In the genomic region with DNA sequence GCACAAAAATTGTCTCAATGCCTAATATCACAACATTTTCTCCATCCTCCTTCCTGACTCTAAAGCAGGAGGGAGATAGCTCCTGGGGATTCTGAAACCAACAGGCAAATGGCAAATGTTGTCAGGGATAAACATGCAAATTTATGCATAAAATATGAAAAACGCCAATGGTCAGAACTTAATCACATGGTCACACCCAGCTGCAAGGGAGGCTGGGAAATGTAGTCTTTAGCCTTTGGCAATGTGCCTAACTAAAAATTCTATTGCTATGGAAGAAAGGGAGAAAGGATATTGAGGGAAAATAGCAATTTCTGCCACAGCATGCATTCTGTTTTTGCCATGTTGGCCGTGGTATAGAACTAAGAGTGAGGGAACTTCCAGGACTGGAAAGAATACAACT, we compare ENCODE assay signal across 1 cellular context.
TF ChIP-seq lines count a peak whose summit lies in the region.

No MANE protein-coding gene starts in this region.

TF ChIP-seq in K562, 482 proteins besides CTCF, POLR2A, EP300 and RAD21:
- no peak for TF ChIP-seq PCBP1 (IDR thresholded peaks at IDR 0.05; ENCODE audit: low read depth, low read length, poor library complexity, severe bottlenecking)
- no peak for TF ChIP-seq NEUROD1 (IDR thresholded peaks at IDR 0.05; ENCODE audit: borderline replicate concordance, low read depth, low read length, partially characterized antibody)
- no peak for TF ChIP-seq ATF1 (CRISPR knock-in tag; IDR thresholded peaks at IDR 0.05)
- TF ChIP-seq ATF1 (tag; IDR thresholded peaks at IDR 0.05), result 0 out of 2 replicates have a peak, but pooled peaks have one; percentile 15
- no peak for TF ChIP-seq E2F8 (IDR thresholded peaks at IDR 0.05; ENCODE audit: low read depth, partially characterized antibody)
- no peak for TF ChIP-seq IRF1 (CRISPR knock-in tag; IDR thresholded peaks at IDR 0.05; ENCODE audit: borderline replicate concordance)
- TF ChIP-seq CREM (IDR thresholded peaks at IDR 0.05; ENCODE audit: low read depth), result 0 out of 2 replicates have a peak, but pooled peaks have one; percentile 21
- no peak for TF ChIP-seq ZNF347 (CRISPR knock-in tag; IDR thresholded peaks at IDR 0.05; ENCODE audit: low read depth)
- TF ChIP-seq USF1 (CRISPR knock-in tag; IDR thresholded peaks at IDR 0.05), result peak; percentile 84
- TF ChIP-seq AFF1 (IDR thresholded peaks at IDR 0.05; ENCODE audit: low read depth in 1 of 2, partially characterized antibody in 2 of 2), result peak in 1 of 2 experiments; percentile 52
- no peak for TF ChIP-seq ARID4B (CRISPR knock-in tag; IDR thresholded peaks at IDR 0.05)
- peak; percentile 76 for TF ChIP-seq RAD51 (IDR thresholded peaks at IDR 0.05; ENCODE audit: borderline replicate concordance, low read depth)
- no peak for TF ChIP-seq ERF (CRISPR knock-in tag; IDR thresholded peaks at IDR 0.05)
- peak; percentile 93 for TF ChIP-seq NFIC (IDR thresholded peaks at IDR 0.05)
- TF ChIP-seq, protein P1, sequence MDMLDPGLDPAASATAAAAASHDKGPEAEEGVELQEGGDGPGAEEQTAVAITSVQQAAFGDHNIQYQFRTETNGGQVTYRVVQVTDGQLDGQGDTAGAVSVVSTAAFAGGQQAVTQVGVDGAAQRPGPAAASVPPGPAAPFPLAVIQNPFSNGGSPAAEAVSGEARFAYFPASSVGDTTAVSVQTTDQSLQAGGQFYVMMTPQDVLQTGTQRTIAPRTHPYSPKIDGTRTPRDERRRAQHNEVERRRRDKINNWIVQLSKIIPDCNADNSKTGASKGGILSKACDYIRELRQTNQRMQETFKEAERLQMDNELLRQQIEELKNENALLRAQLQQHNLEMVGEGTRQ (CRISPR knock-in tag; IDR thresholded peaks at IDR 0.05), result peak; percentile 85
- no peak for TF ChIP-seq FUS (optimal IDR thresholded peaks at IDR 0.05; ENCODE audit: low read depth, low read length)
- TF ChIP-seq SMAD2 (IDR thresholded peaks at IDR 0.05; ENCODE audit: low read depth, low read length), result no peak
- peak; percentile 90 for TF ChIP-seq HCFC1 (IDR thresholded peaks at IDR 0.05; ENCODE audit: low read depth, low read length)
- TF ChIP-seq, protein P2, sequence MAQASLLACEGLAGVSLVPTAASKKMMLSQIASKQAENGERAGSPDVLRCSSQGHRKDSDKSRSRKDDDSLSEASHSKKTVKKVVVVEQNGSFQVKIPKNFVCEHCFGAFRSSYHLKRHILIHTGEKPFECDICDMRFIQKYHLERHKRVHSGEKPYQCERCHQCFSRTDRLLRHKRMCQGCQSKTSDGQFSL (CRISPR knock-in tag; IDR thresholded peaks at IDR 0.05), result no peak
- TF ChIP-seq, protein P2 (tag; IDR thresholded peaks at IDR 0.05), result no peak
- TF ChIP-seq PCBP2 (IDR thresholded peaks at IDR 0.05; ENCODE audit: low read depth, low read length, poor library complexity, severe bottlenecking), result no peak
- TF ChIP-seq ZNF143 (CRISPR knock-in tag; IDR thresholded peaks at IDR 0.05), result peak; percentile 88
- TF ChIP-seq SIX5 (IDR thresholded peaks at IDR 0.05; ENCODE audit: borderline replicate concordance in 1 of 2, insufficient read depth in 1 of 2, low read depth in 1 of 2, low read length in 2 of 2), result peak; percentile 69 to 76
